In the genomic region with DNA sequence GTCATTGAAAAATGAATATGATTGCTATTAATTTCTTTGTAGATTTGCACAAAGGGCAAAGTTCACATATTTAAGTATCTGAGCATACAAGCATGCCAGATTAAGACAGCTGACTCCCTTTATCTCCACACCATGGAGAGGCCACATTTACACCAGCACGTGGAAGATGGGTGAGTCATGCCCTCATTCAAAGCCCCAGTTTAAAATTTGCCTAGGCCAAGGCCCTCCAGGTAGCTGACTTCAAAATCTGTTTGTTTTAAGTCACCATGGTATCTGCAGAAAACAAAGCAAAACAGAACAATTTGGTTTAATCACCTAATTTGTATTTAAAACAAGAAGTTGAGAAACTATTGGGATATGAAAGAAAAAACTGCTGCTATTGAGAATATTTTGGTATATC, we compare ENCODE assay signal across 9 cellular contexts.
A peak's percentile ranks its signal among the peaks of the same experiment; 100 is the strongest.
DNase-seq lines count a peak whose midpoint lies in the region; ATAC-seq lines count a peak whose summit lies in the region.
"Had no signal": no experiment of that assay in that cellular context is flagged by ENCODE, and none has a peak within 500 bp of the region (broad histone marks: within the 10 kb centered on the region; RNA-seq: fewer than 3 reads in every experiment).

No MANE protein-coding gene starts in this region.

- no peak overlapping the region for H3K23ac ChIP-seq in mesendoderm (ENCODE audit: low read length)

- H2BK5ac ChIP-seq in mesendoderm (ENCODE audit: low read length) = no peak overlapping the region

- H2BK15ac ChIP-seq in mesendoderm (replicated peaks; ENCODE audit: low read depth) = no peak overlapping the region

- H3K4ac ChIP-seq in mesendoderm (ENCODE audit: low read depth, low read length) = no peak overlapping the region

- H3K9ac ChIP-seq in mesendoderm (ENCODE audit: low read length) = no peak overlapping the region

- H3K4me1 ChIP-seq in mesendoderm (ENCODE audit: control insufficient read depth, low read depth, low read length) = peaks cover 5% of the 10 kb centered on the region

- DNase-seq in NCI-H82 (lab: John Stamatoyannopoulos, UW) (peak; percentile 36), NCI-H82 treated with DMSO at 0.1 percent for 48 hours (lab: John Stamatoyannopoulos, UW; ENCODE audit: unreplicated experiment) (no peak), HUDEP-2 (lab: John Stamatoyannopoulos, UW; ENCODE audit: unreplicated experiment in 76 of 76) (peak in 70 of 76 experiments; percentile 8 to 85 (median 60)), astrocyte of the hippocampus (ENCODE audit: low read depth, low spot score) (peak; percentile 42), mesendoderm (peak; percentile 96)
- DNase-seq: activated T-cell treated with anti-CD3 and anti-CD28 coated beads, Interleukin-2, amount 50 U/mL, for 1 hour had no signal

- H2BK120ac ChIP-seq in mesendoderm (ENCODE audit: low read depth, low read length) = no peak overlapping the region

- no peak for ATAC-seq in HG02763 (IDR thresholded peaks at IDR 0.05; ENCODE audit: unreplicated experiment)
- no peak for ATAC-seq in HG03159 (IDR thresholded peaks at IDR 0.05; ENCODE audit: unreplicated experiment)
- ATAC-seq in GM19397 (IDR thresholded peaks at IDR 0.05; ENCODE audit: unreplicated experiment) = no peak

- H3K4me3 ChIP-seq in mesendoderm (ENCODE audit: low read length) = no peak overlapping the region

- no peak overlapping the region for H3K4me2 ChIP-seq in mesendoderm (ENCODE audit: low read length)

- no peaks in the 10 kb centered on the region for H3K36me3 ChIP-seq in mesendoderm (ENCODE audit: control insufficient read depth, insufficient read depth, low read length)

- H2AK5ac ChIP-seq in mesendoderm (ENCODE audit: low read length) = no peak overlapping the region

- no peak overlapping the region for H4K8ac ChIP-seq in mesendoderm (ENCODE audit: low read depth, low read length)

- WGBS in mesendoderm (ENCODE audit: extremely low coverage, insufficient coverage, low lambda C conversion rate) = no CpG with 5 or more reads among the region's 1 CpG

- H3K27ac ChIP-seq in mesendoderm (ENCODE audit: low read depth, low read length) = no peak overlapping the region

- H3K18ac ChIP-seq in mesendoderm (ENCODE audit: low read length) = no peak overlapping the region

- no peaks in the 10 kb centered on the region for H3K27me3 ChIP-seq in mesendoderm (ENCODE audit: insufficient read depth, low read length, poor library complexity)

- H3K79me2 ChIP-seq in mesendoderm (ENCODE audit: control insufficient read depth, insufficient read depth, low read length) = no peaks in the 10 kb centered on the region

- no peak overlapping the region for H4K5ac ChIP-seq in mesendoderm (ENCODE audit: low read length)

- no peaks in the 10 kb centered on the region for H3K79me1 ChIP-seq in mesendoderm (ENCODE audit: low read length)

- no peak overlapping the region for H3K56ac ChIP-seq in mesendoderm (ENCODE audit: low read length)
